ENCODE assay signal across 1 cellular context in genomic region chr17:81349397-81350319, GRCh38.
A peak's percentile ranks its signal among the peaks of the same experiment; 100 is the strongest.
TF ChIP-seq lines count a peak whose summit lies in the region.

No MANE protein-coding gene starts in this region.

TF ChIP-seq in K562, 482 proteins besides CTCF, POLR2A, EP300 and RAD21 (continued from another document and continues in another):
- TF ChIP-seq, protein P1, sequence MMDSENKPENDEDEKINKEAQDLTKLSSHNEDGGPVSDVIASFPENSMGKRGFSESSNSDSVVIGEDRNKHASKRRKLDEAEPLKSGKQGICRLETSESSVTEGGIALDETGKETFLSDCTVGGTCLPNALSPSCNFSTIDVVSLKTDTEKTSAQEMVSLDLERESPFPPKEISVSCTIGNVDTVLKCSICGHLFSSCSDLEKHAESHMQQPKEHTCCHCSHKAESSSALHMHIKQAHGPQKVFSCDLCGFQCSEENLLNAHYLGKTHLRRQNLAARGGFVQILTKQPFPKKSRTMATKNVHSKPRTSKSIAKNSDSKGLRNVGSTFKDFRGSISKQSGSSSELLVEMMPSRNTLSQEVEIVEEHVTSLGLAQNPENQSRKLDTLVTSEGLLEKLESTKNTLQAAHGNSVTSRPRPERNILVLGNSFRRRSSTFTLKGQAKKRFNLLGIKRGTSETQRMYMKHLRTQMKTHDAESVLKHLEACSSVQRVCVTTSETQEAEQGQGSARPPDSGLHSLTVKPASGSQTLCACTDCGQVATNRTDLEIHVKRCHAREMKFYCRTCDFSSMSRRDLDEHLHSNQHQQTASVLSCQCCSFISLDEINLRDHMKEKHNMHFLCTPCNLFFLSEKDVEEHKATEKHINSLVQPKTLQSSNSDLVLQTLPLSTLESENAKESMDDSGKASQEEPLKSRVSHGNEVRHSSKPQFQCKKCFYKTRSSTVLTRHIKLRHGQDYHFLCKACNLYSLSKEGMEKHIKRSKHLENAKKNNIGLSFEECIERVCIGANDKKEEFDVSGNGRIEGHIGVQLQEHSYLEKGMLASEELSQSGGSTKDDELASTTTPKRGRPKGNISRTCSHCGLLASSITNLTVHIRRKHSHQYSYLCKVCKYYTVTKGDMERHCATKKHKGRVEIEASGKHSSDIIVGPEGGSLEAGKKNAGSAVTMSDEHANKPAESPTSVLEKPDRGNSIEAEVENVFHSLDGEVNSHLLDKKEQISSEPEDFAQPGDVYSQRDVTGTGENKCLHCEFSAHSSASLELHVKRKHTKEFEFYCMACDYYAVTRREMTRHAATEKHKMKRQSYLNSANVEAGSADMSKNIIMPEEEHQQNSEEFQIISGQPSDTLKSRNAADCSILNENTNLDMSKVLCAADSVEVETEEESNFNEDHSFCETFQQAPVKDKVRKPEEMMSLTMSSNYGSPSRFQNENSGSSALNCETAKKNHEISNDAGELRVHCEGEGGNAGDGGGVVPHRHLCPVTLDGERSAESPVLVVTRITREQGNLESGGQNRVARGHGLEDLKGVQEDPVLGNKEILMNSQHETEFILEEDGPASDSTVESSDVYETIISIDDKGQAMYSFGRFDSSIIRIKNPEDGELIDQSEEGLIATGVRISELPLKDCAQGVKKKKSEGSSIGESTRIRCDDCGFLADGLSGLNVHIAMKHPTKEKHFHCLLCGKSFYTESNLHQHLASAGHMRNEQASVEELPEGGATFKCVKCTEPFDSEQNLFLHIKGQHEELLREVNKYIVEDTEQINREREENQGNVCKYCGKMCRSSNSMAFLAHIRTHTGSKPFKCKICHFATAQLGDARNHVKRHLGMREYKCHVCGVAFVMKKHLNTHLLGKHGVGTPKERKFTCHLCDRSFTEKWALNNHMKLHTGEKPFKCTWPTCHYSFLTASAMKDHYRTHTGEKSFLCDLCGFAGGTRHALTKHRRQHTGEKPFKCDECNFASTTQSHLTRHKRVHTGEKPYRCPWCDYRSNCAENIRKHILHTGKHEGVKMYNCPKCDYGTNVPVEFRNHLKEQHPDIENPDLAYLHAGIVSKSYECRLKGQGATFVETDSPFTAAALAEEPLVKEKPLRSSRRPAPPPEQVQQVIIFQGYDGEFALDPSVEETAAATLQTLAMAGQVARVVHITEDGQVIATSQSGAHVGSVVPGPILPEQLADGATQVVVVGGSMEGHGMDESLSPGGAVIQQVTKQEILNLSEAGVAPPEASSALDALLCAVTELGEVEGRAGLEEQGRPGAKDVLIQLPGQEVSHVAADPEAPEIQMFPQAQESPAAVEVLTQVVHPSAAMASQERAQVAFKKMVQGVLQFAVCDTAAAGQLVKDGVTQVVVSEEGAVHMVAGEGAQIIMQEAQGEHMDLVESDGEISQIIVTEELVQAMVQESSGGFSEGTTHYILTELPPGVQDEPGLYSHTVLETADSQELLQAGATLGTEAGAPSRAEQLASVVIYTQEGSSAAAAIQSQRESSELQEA (IDR thresholded peaks at IDR 0.05; ENCODE audit: low read depth): no peak
- no peak for TF ChIP-seq ZNF79 (CRISPR knock-in tag; IDR thresholded peaks at IDR 0.05; ENCODE audit: low read depth)
- no peak for TF ChIP-seq E2F3 (CRISPR knock-in tag; IDR thresholded peaks at IDR 0.05)
- TF ChIP-seq ELK3 (CRISPR knock-in tag; IDR thresholded peaks at IDR 0.05): no peak
- TF ChIP-seq ZNF551 (CRISPR knock-in tag; IDR thresholded peaks at IDR 0.05): no peak
- no peak for TF ChIP-seq MXI1 (IDR thresholded peaks at IDR 0.05; ENCODE audit: low read depth, low read length)
- TF ChIP-seq GATAD2A (IDR thresholded peaks at IDR 0.05): no peak
- TF ChIP-seq CCNT2 (IDR thresholded peaks at IDR 0.05; ENCODE audit: borderline replicate concordance, extremely low read depth, insufficient read length, low read depth, low read length): no peak
- TF ChIP-seq NR3C1 (CRISPR knock-in tag; IDR thresholded peaks at IDR 0.05): no peak
- no peak for TF ChIP-seq HLTF (IDR thresholded peaks at IDR 0.05)
- TF ChIP-seq RBM39 (optimal IDR thresholded peaks at IDR 0.05; ENCODE audit: low read depth, low read length): no peak
- no peak for TF ChIP-seq BRF2 (IDR thresholded peaks at IDR 0.05; ENCODE audit: borderline replicate concordance, insufficient read depth, insufficient read length)
- TF ChIP-seq YY1 (IDR thresholded peaks at IDR 0.05; ENCODE audit: borderline replicate concordance in 1 of 3, control insufficient read depth in 1 of 3, extremely low read depth in 1 of 3, insufficient read depth in 3 of 3, insufficient read length in 1 of 3, insufficient replicate concordance in 2 of 3, low read depth in 1 of 3, low read length in 2 of 3): peak; percentile 11 to 94 (median 69)
- no peak for TF ChIP-seq BMI1 (IDR thresholded peaks at IDR 0.05; ENCODE audit: low read length)
- no peak; the same call in 1 of the 2 replicates for TF ChIP-seq ZNF511 (CRISPR knock-in tag; IDR thresholded peaks at IDR 0.05)
- peak; percentile 97 for TF ChIP-seq LEF1 (IDR thresholded peaks at IDR 0.05)
- peak; percentile 72 for TF ChIP-seq SOX6 (IDR thresholded peaks at IDR 0.05)
- peak; percentile 60 for TF ChIP-seq TCF3 (CRISPR knock-in tag; IDR thresholded peaks at IDR 0.05)
- TF ChIP-seq BRD4 (IDR thresholded peaks at IDR 0.05): peak; percentile 63; the same call in 1 of the 2 replicates
- TF ChIP-seq STAT5A (IDR thresholded peaks at IDR 0.05; ENCODE audit: borderline replicate concordance, low read length): peak; percentile 49; the same call in 1 of the 2 replicates
- no peak for TF ChIP-seq MTF1 (CRISPR knock-in tag; IDR thresholded peaks at IDR 0.05; ENCODE audit: borderline replicate concordance)
- peak; percentile 17; the same call in 1 of the 2 replicates for TF ChIP-seq SMARCC2 (IDR thresholded peaks at IDR 0.05; ENCODE audit: low read depth)
- TF ChIP-seq ESRRB (CRISPR knock-in tag; IDR thresholded peaks at IDR 0.05; ENCODE audit: borderline replicate concordance): no peak
- TF ChIP-seq PRMT5 (CRISPR knock-in tag; IDR thresholded peaks at IDR 0.05): no peak
- TF ChIP-seq MAFG (tag; conservative IDR thresholded peaks at IDR 0.05): no peak
- peak; percentile 91 for TF ChIP-seq SUPT5H (IDR thresholded peaks at IDR 0.05)
- TF ChIP-seq SREBF1 (IDR thresholded peaks at IDR 0.05; ENCODE audit: borderline replicate concordance, low read depth, low read length): no peak
- peak; percentile 37; the same call in 1 of the 2 replicates for TF ChIP-seq ZNF354B (CRISPR knock-in tag; IDR thresholded peaks at IDR 0.05)
- TF ChIP-seq ERF (CRISPR knock-in tag; IDR thresholded peaks at IDR 0.05): no peak
- TF ChIP-seq, protein P2, sequence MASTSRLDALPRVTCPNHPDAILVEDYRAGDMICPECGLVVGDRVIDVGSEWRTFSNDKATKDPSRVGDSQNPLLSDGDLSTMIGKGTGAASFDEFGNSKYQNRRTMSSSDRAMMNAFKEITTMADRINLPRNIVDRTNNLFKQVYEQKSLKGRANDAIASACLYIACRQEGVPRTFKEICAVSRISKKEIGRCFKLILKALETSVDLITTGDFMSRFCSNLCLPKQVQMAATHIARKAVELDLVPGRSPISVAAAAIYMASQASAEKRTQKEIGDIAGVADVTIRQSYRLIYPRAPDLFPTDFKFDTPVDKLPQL (IDR thresholded peaks at IDR 0.05; ENCODE audit: extremely low read depth, insufficient read length): peak; percentile 92
- no peak for TF ChIP-seq ZNF134 (CRISPR knock-in tag; conservative IDR thresholded peaks at IDR 0.05)
- TF ChIP-seq FOXM1 (IDR thresholded peaks at IDR 0.05; ENCODE audit: low read depth): no peak
- no peak for TF ChIP-seq FOXM1 (CRISPR knock-in tag; IDR thresholded peaks at IDR 0.05; ENCODE audit: low read depth)
- no peak for TF ChIP-seq ZKSCAN3 (CRISPR knock-in tag; IDR thresholded peaks at IDR 0.05)
- no peak for TF ChIP-seq WHSC1 (IDR thresholded peaks at IDR 0.05; ENCODE audit: low read length)
- no peak for TF ChIP-seq XRCC4 (IDR thresholded peaks at IDR 0.05; ENCODE audit: extremely low read depth, insufficient read depth, insufficient read length)
- TF ChIP-seq ZNF77 (CRISPR knock-in tag; IDR thresholded peaks at IDR 0.05): no peak
- TF ChIP-seq, protein P3, sequence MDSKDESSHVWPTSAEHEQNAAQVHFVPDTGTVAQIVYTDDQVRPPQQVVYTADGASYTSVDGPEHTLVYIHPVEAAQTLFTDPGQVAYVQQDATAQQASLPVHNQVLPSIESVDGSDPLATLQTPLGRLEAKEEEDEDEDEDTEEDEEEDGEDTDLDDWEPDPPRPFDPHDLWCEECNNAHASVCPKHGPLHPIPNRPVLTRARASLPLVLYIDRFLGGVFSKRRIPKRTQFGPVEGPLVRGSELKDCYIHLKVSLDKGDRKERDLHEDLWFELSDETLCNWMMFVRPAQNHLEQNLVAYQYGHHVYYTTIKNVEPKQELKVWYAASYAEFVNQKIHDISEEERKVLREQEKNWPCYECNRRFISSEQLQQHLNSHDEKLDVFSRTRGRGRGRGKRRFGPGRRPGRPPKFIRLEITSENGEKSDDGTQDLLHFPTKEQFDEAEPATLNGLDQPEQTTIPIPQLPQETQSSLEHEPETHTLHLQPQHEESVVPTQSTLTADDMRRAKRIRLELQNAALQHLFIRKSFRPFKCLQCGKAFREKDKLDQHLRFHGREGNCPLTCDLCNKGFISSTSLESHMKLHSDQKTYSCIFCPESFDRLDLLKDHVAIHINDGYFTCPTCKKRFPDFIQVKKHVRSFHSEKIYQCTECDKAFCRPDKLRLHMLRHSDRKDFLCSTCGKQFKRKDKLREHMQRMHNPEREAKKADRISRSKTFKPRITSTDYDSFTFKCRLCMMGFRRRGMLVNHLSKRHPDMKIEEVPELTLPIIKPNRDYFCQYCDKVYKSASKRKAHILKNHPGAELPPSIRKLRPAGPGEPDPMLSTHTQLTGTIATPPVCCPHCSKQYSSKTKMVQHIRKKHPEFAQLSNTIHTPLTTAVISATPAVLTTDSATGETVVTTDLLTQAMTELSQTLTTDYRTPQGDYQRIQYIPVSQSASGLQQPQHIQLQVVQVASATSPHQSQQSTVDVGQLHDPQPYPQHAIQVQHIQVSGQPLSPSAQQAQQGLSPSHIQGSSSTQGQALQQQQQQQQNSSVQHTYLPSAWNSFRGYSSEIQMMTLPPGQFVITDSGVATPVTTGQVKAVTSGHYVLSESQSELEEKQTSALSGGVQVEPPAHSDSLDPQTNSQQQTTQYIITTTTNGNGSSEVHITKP (IDR thresholded peaks at IDR 0.05; ENCODE audit: partially characterized antibody): peak; percentile 36
- TF ChIP-seq PHF20 (IDR thresholded peaks at IDR 0.05; ENCODE audit: partially characterized antibody): no peak
- no peak for TF ChIP-seq ZBTB43 (CRISPR knock-in tag; IDR thresholded peaks at IDR 0.05)
- TF ChIP-seq, protein P4, sequence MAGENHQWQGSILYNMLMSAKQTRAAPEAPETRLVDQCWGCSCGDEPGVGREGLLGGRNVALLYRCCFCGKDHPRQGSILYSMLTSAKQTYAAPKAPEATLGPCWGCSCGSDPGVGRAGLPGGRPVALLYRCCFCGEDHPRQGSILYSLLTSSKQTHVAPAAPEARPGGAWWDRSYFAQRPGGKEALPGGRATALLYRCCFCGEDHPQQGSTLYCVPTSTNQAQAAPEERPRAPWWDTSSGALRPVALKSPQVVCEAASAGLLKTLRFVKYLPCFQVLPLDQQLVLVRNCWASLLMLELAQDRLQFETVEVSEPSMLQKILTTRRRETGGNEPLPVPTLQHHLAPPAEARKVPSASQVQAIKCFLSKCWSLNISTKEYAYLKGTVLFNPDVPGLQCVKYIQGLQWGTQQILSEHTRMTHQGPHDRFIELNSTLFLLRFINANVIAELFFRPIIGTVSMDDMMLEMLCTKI (IDR thresholded peaks at IDR 0.05; ENCODE audit: partially characterized antibody): no peak
- 0 out of 2 replicates have a peak, but pooled peaks have one; percentile 42 for TF ChIP-seq RB1 (IDR thresholded peaks at IDR 0.05; ENCODE audit: low read depth)
- no peak for TF ChIP-seq SAP30 (IDR thresholded peaks at IDR 0.05; ENCODE audit: borderline replicate concordance, insufficient read depth, low read depth, low read length, poor library complexity, severe bottlenecking)
- TF ChIP-seq MCM2 (IDR thresholded peaks at IDR 0.05; ENCODE audit: low read depth): no peak
- no peak for TF ChIP-seq PCBP2 (IDR thresholded peaks at IDR 0.05; ENCODE audit: low read depth, low read length, poor library complexity, severe bottlenecking)
- no peak for TF ChIP-seq HDAC8 (tag; IDR thresholded peaks at IDR 0.05)
- peak; percentile 76 for TF ChIP-seq ATF7 (IDR thresholded peaks at IDR 0.05)
- TF ChIP-seq CAMTA2 (CRISPR knock-in tag; conservative IDR thresholded peaks at IDR 0.05): no peak
- TF ChIP-seq FOXA3 (CRISPR knock-in tag; conservative IDR thresholded peaks at IDR 0.05 in 1 of 2, IDR thresholded peaks at IDR 0.05 in 1 of 2): no peak
- TF ChIP-seq NFATC3 (IDR thresholded peaks at IDR 0.05): 0 out of 2 replicates have a peak, but pooled peaks have one; percentile 15
- no peak; the same call in 1 of the 2 replicates for TF ChIP-seq ETV5 (CRISPR knock-in tag; IDR thresholded peaks at IDR 0.05; ENCODE audit: low read depth)
- no peak for TF ChIP-seq CBX2 (IDR thresholded peaks at IDR 0.05; ENCODE audit: insufficient read depth, low read length, poor library complexity, severe bottlenecking)
- TF ChIP-seq STAG1 (CRISPR knock-in tag; IDR thresholded peaks at IDR 0.05; ENCODE audit: borderline replicate concordance): no peak
- TF ChIP-seq EWSR1 (IDR thresholded peaks at IDR 0.05; ENCODE audit: borderline replicate concordance, low read depth, partially characterized antibody): no peak
